ENCODE assay signal across 8 cellular contexts in genomic region chr14:67360469-67361206, GRCh38. TPM values are rescaled to one million over a fixed set of nuclear protein-coding genes. Genes with fewer than 3 reads are reported as not detected.
DNase-seq lines count a peak whose midpoint lies in the region; ATAC-seq, FAIRE-seq and TF ChIP-seq lines count a peak whose summit lies in the region.

No MANE protein-coding gene starts in this region.

- intact Hi-C loops in activated CD8-positive, alpha-beta T cell treated with anti-CD3 and anti-CD28 coated beads for 36 hours (cut with micrococcal nuclease), result no loop called here
- intact Hi-C loops in left cardiac atrium (cut with DNase I), result no loop called here

- no peak for TF ChIP-seq CTCF in activated CD8-positive, alpha-beta T cell treated with anti-CD3 and anti-CD28 coated beads for 36 hours (IDR thresholded peaks at IDR 0.05)

- H3K27ac ChIP-seq in skeletal muscle tissue (ENCODE audit: low read depth, low read length), result peak overlapping the region; percentile 97

- H3K4me3 ChIP-seq in skeletal muscle tissue (ENCODE audit: low read length in 3 of 3), result peak overlapping the region; percentile 86 to 99 (median 94)

- H3K4me1 ChIP-seq in skeletal muscle tissue (ENCODE audit: control insufficient read depth in 3 of 3, insufficient read depth in 3 of 3, low read length in 3 of 3), result peaks cover 20 to 38% (median 29%) of the 10 kb centered on the region in 3 donors

- H3K4me3 Mint-ChIP-seq in activated CD8-positive, alpha-beta T cell treated with anti-CD3 and anti-CD28 coated beads for 36 hours, result peak overlapping the region; percentile 97

- DNase-seq in activated CD8-positive, alpha-beta T cell treated with anti-CD3 and anti-CD28 coated beads for 36 hours, result no peak
- DNase-seq in left cardiac atrium (no peak), H54 (ENCODE audit: insufficient read length, low spot score) (no peak), cerebellum (ENCODE audit: low spot score) (no peak)
- DNase-seq in stimulated activated CD4-positive, alpha-beta T cell treated with anti-CD3 and anti-CD28 coated beads, Interleukin-2, amount 100 ng/mL, for 48 hours, result no peak

- no peaks in the 10 kb centered on the region for H3K9me3 ChIP-seq in skeletal muscle tissue (ENCODE audit: control insufficient read depth in 3 of 3, low read length in 3 of 3)

- peaks cover 0 to 10% (median 6%) of the 10 kb centered on the region in 3 donors for H3K36me3 ChIP-seq in skeletal muscle tissue (ENCODE audit: control insufficient read depth in 3 of 3, insufficient read depth in 3 of 3, low read length in 3 of 3)

- CTCF ChIA-PET in activated CD8-positive, alpha-beta T cell treated with anti-CD3 and anti-CD28 coated beads for 36 hours (lab: Charles Lee), result interaction anchor here (1.0 to 1.7 kb wide), 14 partner anchors 10 to 1001 kb away, joined by 3 to 10 read pairs (median 4); partner anchors contain the start of gene TMEM229B

- FAIRE-seq in H54 (lab: Jason Lieb, UNC), result no peak

- H3K27me3 Mint-ChIP-seq in activated CD8-positive, alpha-beta T cell treated with anti-CD3 and anti-CD28 coated beads for 36 hours, result no peaks in the 10 kb centered on the region

- ATAC-seq in GM19395 (IDR thresholded peaks at IDR 0.05; ENCODE audit: unreplicated experiment), result peak; percentile 34
- peak; percentile 28 for ATAC-seq in HG03095 (IDR thresholded peaks at IDR 0.05; ENCODE audit: unreplicated experiment)
- ATAC-seq in activated CD8-positive, alpha-beta T cell treated with anti-CD3 and anti-CD28 coated beads for 36 hours, result peak; percentile 12
- ATAC-seq in left cardiac atrium, result peak; percentile 38 to 56

- peak overlapping the region; percentile 93 for H3K27ac Mint-ChIP-seq in activated CD8-positive, alpha-beta T cell treated with anti-CD3 and anti-CD28 coated beads for 36 hours

- H3K36me3 Mint-ChIP-seq in activated CD8-positive, alpha-beta T cell treated with anti-CD3 and anti-CD28 coated beads for 36 hours (ENCODE audit: low read depth), result peaks cover 32% of the 10 kb centered on the region

- no peaks in the 10 kb centered on the region for H3K9me3 Mint-ChIP-seq in activated CD8-positive, alpha-beta T cell treated with anti-CD3 and anti-CD28 coated beads for 36 hours

- H3K9ac ChIP-seq in skeletal muscle tissue (ENCODE audit: low read depth in 1 of 3, low read length in 3 of 3), result peak overlapping the region; percentile 76 to 98 (median 93)

- TF ChIP-seq POLR2A in H54 (IDR thresholded peaks at IDR 0.05; ENCODE audit: low read depth, low read length), result no peak

- H3K4me1 Mint-ChIP-seq in activated CD8-positive, alpha-beta T cell treated with anti-CD3 and anti-CD28 coated beads for 36 hours (ENCODE audit: low read depth), result peaks cover 61% of the 10 kb centered on the region

- POLR2A ChIA-PET in activated CD8-positive, alpha-beta T cell treated with anti-CD3 and anti-CD28 coated beads for 36 hours (lab: Charles Lee), result interaction anchor here (0.6 to 2.2 kb wide), 9 partner anchors 9 to 853 kb away, joined by 3 to 14 read pairs (median 4); partner anchors contain the start of gene GPHN

- no peaks in the 10 kb centered on the region for H3K27me3 ChIP-seq in skeletal muscle tissue (ENCODE audit: control insufficient read depth in 3 of 3, insufficient read depth in 3 of 3, low read length in 3 of 3)

RNA-seq across cellular contexts. Expression of gene EIF2S1, which starts 0.5 kb away (rescaled TPM):
- 100 to 1,000 TPM; 210 to 219 TPM for total RNA-seq in activated CD8-positive, alpha-beta T cell treated with anti-CD3 and anti-CD28 coated beads for 36 hours
- total RNA-seq in left cardiac atrium (10 to 100 TPM; 79.3 to 96.4 TPM), skeletal muscle tissue (92.4 TPM), cerebellum (74.7 TPM)

RNA-seq across cellular contexts. Expression of gene ATP6V1D, which starts 1.0 kb away (rescaled TPM):
- 10 to 100 TPM; 18.8 to 20.7 TPM for total RNA-seq in activated CD8-positive, alpha-beta T cell treated with anti-CD3 and anti-CD28 coated beads for 36 hours
- total RNA-seq in left cardiac atrium (100 to 1,000 TPM; 105 to 144 TPM), skeletal muscle tissue (61.6 TPM), cerebellum (109 TPM)

RNA-seq across cellular contexts. Expression of gene PLEK2, which starts 51.3 kb away (rescaled TPM):
- 1 to 10 TPM in 1 of 2 experiments, not detected in 1; 1.0 TPM for total RNA-seq in activated CD8-positive, alpha-beta T cell treated with anti-CD3 and anti-CD28 coated beads for 36 hours
- total RNA-seq in left cardiac atrium, result under 1 TPM; 0.35 to 0.76 TPM
- total RNA-seq in skeletal muscle tissue, result 3.7 TPM
- 0.64 TPM for total RNA-seq in cerebellum
